2 cellular contexts compared by ENCODE assay signal in the genomic region with DNA sequence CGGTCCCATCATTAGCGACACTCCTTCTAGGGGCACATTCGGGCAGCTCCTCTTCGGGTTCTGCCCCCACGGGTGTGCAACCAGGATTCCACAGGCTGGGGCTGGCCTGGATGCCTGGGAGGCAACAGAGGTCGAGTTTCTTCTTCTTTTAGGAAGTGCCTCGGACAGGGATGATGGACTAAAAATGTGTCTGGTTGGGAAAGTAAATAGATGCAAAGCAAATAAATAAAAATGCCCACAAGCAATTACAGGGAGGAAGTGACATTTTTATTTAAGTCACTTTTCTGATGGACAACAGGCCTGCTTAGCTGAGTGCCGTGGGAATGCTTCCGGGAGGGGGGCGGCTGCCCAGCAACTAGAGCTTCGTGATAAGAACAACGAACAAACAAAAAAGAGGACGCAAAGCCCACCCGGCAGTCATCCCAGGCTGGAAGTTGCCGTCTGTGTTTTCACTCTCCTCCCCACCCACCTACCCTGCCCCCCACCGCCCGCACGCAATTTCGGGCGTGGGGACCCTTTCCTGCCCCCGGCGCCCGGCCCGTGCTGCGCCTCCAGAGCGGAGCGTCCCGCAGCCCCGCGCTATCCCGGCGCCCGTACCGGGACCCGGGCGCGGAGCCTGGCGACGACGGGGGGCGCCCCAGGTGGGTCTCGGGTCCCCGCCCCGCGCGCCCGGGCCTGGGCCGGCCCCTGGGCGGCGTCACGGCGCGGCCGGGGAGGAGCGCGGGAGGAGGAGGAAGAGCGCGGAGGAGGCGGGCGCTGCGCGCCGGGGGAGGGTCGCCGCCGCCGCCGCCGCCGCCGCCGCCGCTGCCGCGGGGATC.
TF ChIP-seq lines count a peak whose summit lies in the region.

No MANE protein-coding gene starts in this region.

TF ChIP-seq in IMR-90, 13 proteins besides CTCF, POLR2A, EP300 and RAD21:
- TF ChIP-seq ELK1 (IDR thresholded peaks at IDR 0.05; ENCODE audit: borderline replicate concordance, low read depth, low read length): no peak
- no peak for TF ChIP-seq CHD1 (IDR thresholded peaks at IDR 0.05; ENCODE audit: low read depth, low read length)
- no peak for TF ChIP-seq BHLHE40 (IDR thresholded peaks at IDR 0.05; ENCODE audit: low read depth, low read length)
- TF ChIP-seq FOS (IDR thresholded peaks at IDR 0.05; ENCODE audit: low read depth, low read length): no peak
- TF ChIP-seq SMC3 (IDR thresholded peaks at IDR 0.05; ENCODE audit: low read depth, low read length): no peak
- TF ChIP-seq RFX5 (IDR thresholded peaks at IDR 0.05; ENCODE audit: low read depth, low read length): no peak
- no peak for TF ChIP-seq MAFK (IDR thresholded peaks at IDR 0.05; ENCODE audit: low read depth, low read length)
- TF ChIP-seq MAZ (IDR thresholded peaks at IDR 0.05; ENCODE audit: borderline replicate concordance, low read depth, low read length): no peak; the same call in 1 of the 2 replicates
- TF ChIP-seq RCOR1 (IDR thresholded peaks at IDR 0.05; ENCODE audit: insufficient replicate concordance, low read length): no peak
- TF ChIP-seq USF2 (IDR thresholded peaks at IDR 0.05; ENCODE audit: low read depth, low read length): no peak
- TF ChIP-seq CEBPB (IDR thresholded peaks at IDR 0.05; ENCODE audit: low read depth, low read length): no peak
- no peak for TF ChIP-seq MXI1 (IDR thresholded peaks at IDR 0.05; ENCODE audit: borderline replicate concordance, low read depth, low read length)
- no peak for TF ChIP-seq NFE2L2 (IDR thresholded peaks at IDR 0.05; ENCODE audit: low read depth, low read length)

TF ChIP-seq in K562, 482 proteins besides CTCF, POLR2A, EP300 and RAD21 (continues in another document):
- TF ChIP-seq GATAD2B (IDR thresholded peaks at IDR 0.05; ENCODE audit: borderline replicate concordance) (peak; percentile 19; the same call in 1 of the 2 replicates), CXXC5 (CRISPR knock-in tag; IDR thresholded peaks at IDR 0.05) (peak; percentile 72), NR0B1 (IDR thresholded peaks at IDR 0.05; ENCODE audit: partially characterized antibody) (no peak), SMC3 (conservative IDR thresholded peaks at IDR 0.05; ENCODE audit: insufficient read depth, low read depth, low read length) (no peak), GABPA (tag; conservative IDR thresholded peaks at IDR 0.05; ENCODE audit: low read depth) (peak; percentile 55), GMEB1 (CRISPR knock-in tag; IDR thresholded peaks at IDR 0.05) (peak; percentile 55; the same call in 1 of the 2 replicates), CTCFL (IDR thresholded peaks at IDR 0.05; ENCODE audit: borderline replicate concordance, insufficient read depth, low read depth, low read length, poor library complexity, severe bottlenecking) (peak; percentile 18), PHF8 (IDR thresholded peaks at IDR 0.05; ENCODE audit: borderline replicate concordance, low read length) (peak; percentile 44; the same call in 1 of the 2 replicates), ZBTB7A (IDR thresholded peaks at IDR 0.05; ENCODE audit: borderline replicate concordance, control insufficient read depth, low read depth, low read length) (peak; percentile 94), ZNF318 (IDR thresholded peaks at IDR 0.05; ENCODE audit: borderline replicate concordance in 1 of 2, low read depth in 1 of 2) (no peak), TAF1 (IDR thresholded peaks at IDR 0.05; ENCODE audit: control insufficient read depth, extremely low read depth, insufficient read depth, low read length, severe bottlenecking) (peak; percentile 19), CCAR2 (IDR thresholded peaks at IDR 0.05; ENCODE audit: low read depth, low read length) (no peak), ZNF584 (CRISPR knock-in tag; IDR thresholded peaks at IDR 0.05; ENCODE audit: low read depth) (peak; percentile 48; the same call in 1 of the 2 replicates), MAZ (CRISPR knock-in tag; conservative IDR thresholded peaks at IDR 0.05 in 1 of 2, IDR thresholded peaks at IDR 0.05 in 1 of 2) (peak in 1 of 2 experiments; percentile 4; a peak in 1 of 4 replicates), TAF7 (tag; IDR thresholded peaks at IDR 0.05) (0 out of 2 replicates have a peak, but pooled peaks have one; percentile 20), HDAC1 (IDR thresholded peaks at IDR 0.05) (no peak), ZNF263 (CRISPR knock-in tag; IDR thresholded peaks at IDR 0.05; ENCODE audit: borderline replicate concordance) (peak; percentile 81), E2F6 (IDR thresholded peaks at IDR 0.05; ENCODE audit: borderline replicate concordance in 1 of 2, extremely low read depth in 1 of 2, insufficient read depth in 1 of 2, insufficient read length in 1 of 2, low read depth in 1 of 2, low read length in 1 of 2, poor library complexity in 1 of 2, severe bottlenecking in 1 of 2) (peak in 1 of 2 experiments; percentile 42), RB1 (IDR thresholded peaks at IDR 0.05; ENCODE audit: low read depth) (peak; percentile 47; the same call in 1 of the 2 replicates), PKNOX1 (IDR thresholded peaks at IDR 0.05) (0 out of 2 replicates have a peak, but pooled peaks have one; percentile 6), ELF1 (tag; IDR thresholded peaks at IDR 0.05) (peak; percentile 68), UBTF (IDR thresholded peaks at IDR 0.05; ENCODE audit: borderline replicate concordance in 1 of 2, low read depth in 2 of 2, low read length in 2 of 2) (0 out of 4 replicates have a peak, but pooled peaks of 1 of the 2 experiments have one; percentile 16), RFX5 (IDR thresholded peaks at IDR 0.05; ENCODE audit: low read depth, low read length) (no peak), RBBP5 (IDR thresholded peaks at IDR 0.05; ENCODE audit: borderline replicate concordance, insufficient read depth, low read length, poor library complexity, severe bottlenecking) (peak; percentile 2), POLR2G (IDR thresholded peaks at IDR 0.05; ENCODE audit: low read depth, low read length) (peak; percentile 61), POLR2H (tag; IDR thresholded peaks at IDR 0.05; ENCODE audit: low read depth) (peak; percentile 49; the same call in 1 of the 2 replicates)
